In the genomic region with DNA sequence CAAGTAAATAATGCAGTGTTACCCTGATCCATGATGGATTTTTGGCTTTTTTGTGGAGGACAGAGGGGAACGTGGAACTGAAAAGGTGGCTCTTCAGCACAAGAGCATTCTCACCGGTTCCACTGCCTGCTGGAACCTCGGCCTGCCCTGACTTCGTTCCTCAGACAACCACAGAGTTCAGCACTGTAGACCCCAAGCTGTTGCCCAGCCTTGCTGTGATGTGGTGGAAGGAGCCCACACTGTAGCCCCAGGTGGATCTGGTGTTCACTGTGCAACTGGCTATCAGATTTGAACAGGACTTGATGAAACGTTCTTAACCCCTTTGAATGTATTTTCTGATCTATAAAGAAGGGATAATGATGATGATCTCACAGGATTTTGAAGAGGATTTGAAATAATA, we compare ENCODE assay signal across 10 cellular contexts.
"Had no signal": no experiment of that assay in that cellular context is flagged by ENCODE, and none has a peak within 500 bp of the region (broad histone marks: within the 10 kb centered on the region; RNA-seq: fewer than 3 reads in every experiment).

No MANE protein-coding gene starts in this region.

- H3K9ac ChIP-seq: GM23248, KMS-11 had no signal

- H3K4me3 Mint-ChIP-seq: H9 had no signal

- DNase-seq: GM23248, GOT3, H9, HCEC 1CT, Karpas-422, KBM-7 had no signal

- H3K4me3 ChIP-seq: GM23248 had no signal

- H2AFZ ChIP-seq: GM23248 had no signal

- FAIRE-seq: H54, HepG2 had no signal

- H3K27ac ChIP-seq: GM23248, HL-60, KMS-11 had no signal

- H3K9me3 Mint-ChIP-seq: H9 had no signal

- H3K4me2 ChIP-seq: KMS-11 had no signal

- ATAC-seq: HepG2 had no signal

- H3K27ac Mint-ChIP-seq: H9 had no signal
